ENCODE assay signal across 1 cellular context in the genomic region with DNA sequence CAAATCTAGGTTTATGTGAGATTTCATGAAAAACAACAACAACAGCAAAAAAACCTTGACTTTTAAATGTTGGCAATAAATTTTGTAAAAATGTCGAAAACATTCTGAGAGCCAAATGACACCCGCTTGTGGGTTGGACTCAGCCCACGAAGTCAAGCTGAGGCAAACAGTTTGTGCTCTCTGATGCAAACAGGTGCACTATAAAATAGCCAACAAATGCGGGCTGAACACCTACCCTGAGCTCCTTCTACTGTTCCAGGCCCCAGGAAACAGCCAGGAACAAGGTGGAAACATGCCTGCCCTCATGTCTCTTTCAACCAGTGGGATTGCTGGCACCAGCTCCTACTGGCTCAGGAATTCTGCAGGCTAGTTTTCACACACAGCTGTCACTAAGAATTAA.
TF ChIP-seq lines count a peak whose summit lies in the region.

No MANE protein-coding gene starts in this region.

TF ChIP-seq in HepG2, 621 proteins besides CTCF, POLR2A, EP300 and RAD21 (continued from another document):
- TF ChIP-seq, protein P1, sequence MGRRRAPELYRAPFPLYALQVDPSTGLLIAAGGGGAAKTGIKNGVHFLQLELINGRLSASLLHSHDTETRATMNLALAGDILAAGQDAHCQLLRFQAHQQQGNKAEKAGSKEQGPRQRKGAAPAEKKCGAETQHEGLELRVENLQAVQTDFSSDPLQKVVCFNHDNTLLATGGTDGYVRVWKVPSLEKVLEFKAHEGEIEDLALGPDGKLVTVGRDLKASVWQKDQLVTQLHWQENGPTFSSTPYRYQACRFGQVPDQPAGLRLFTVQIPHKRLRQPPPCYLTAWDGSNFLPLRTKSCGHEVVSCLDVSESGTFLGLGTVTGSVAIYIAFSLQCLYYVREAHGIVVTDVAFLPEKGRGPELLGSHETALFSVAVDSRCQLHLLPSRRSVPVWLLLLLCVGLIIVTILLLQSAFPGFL (CRISPR knock-in tag; IDR thresholded peaks at IDR 0.05), result no peak
